Comparison of ENCODE assay signal across 8 cellular contexts in genomic region chr22:46149998-46150549, GRCh38.
A peak's percentile ranks its signal among the peaks of the same experiment; 100 is the strongest.
DNase-seq lines count a peak whose midpoint lies in the region; ATAC-seq and TF ChIP-seq lines count a peak whose summit lies in the region.

Gene PPARA (plus strand): TSS chr22:46150526. CDS start chr22:46198384, 47,858 bp downstream.

- ATAC-seq in HG02610 (IDR thresholded peaks at IDR 0.05; ENCODE audit: unreplicated experiment), result peak; percentile 66
- ATAC-seq in activated CD4-positive, CD25-positive, alpha-beta regulatory T cell treated with anti-CD3 and anti-CD28 coated beads, Interleukin-2, amount 50 U/mL, for 24 hours, result peak; percentile 86 to 87

- no peak for TF ChIP-seq CTCF in GM13976 (IDR thresholded peaks at IDR 0.05; ENCODE audit: borderline replicate concordance, control extremely low read depth, extremely low read depth, insufficient read depth, missing control alignments)

- DNase-seq in GM13976 (ENCODE audit: low spot score) (peak; percentile 99), NCI-H1930 (lab: John Stamatoyannopoulos, UW) (peak; percentile 58 to 84), caudate nucleus (lab: John Stamatoyannopoulos, UW) (peak in 59 of 61 donors; percentile 19 to 93 (median 76)), iris pigment epithelial cell (ENCODE audit: low read depth) (peak; percentile 66), NCI-H2107 (lab: John Stamatoyannopoulos, UW) (no peak)
- DNase-seq in stimulated activated CD4-positive, alpha-beta T cell treated with anti-CD3 and anti-CD28 coated beads, Interleukin-12 subunit alpha, Interleukin-12 subunit beta, amount 100 ng/mL, for 24 hours (ENCODE audit: low read depth in 2 of 2), result peak; percentile 61 to 84

- in situ Hi-C loops in GM13976 (cut with MboI; ENCODE audit: low sequenced_read_pairs, unreplicated experiment), result no loop called here

- peak within 1 kb of the TSS; percentile 96 for H3K27ac ChIP-seq in caudate nucleus (ENCODE audit: low read depth, low read length)
